ENCODE assay signal across 1 cellular context in the genomic region with DNA sequence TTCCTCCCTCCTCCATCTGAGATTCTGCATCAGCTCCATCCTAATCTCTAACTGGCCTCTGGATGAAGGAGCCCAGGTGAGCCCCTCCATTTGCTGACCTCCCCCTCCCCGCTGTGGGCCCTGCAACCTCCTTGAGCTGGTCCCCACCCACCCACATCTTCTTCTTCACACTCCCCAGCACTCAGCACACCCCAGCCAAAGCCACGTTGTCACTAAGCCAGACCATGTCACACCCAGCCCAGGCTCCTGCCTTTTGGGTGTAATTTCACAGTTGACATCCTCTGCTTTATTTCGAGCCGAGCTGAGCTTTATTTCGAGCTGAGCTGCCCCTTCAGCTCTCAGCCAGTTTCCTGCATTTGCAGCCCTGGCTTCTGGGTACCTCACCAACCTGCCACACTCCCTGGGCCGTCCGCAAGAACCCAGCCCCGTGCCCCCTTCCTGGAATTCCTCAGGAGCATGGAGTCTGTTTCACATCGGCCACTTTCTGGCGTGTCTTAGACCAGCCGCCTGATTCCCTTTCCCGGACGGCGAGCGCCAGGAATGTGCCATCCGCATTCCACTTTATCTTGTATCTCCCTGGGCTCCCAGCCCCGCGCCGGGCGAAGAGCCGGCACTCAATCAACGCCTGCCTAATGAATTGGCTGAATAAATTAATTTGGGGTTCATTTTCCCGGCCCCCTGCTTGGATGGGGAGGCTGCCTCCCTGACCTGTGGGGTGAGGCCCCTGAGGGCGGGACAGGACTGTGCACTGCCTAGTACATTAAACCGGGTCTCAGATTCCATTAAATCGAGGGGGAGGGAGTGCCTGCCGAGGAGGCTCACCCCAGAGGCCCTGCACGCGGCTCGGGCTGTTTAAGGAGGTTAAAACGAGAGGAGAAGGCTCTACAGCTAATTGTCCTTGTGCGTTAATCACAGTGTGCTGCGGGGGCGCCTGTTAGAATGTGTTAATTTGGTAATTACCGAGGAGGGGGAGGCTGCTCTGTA.
TF ChIP-seq lines count a peak whose summit lies in the region.

No MANE protein-coding gene starts in this region.

TF ChIP-seq in SK-N-SH treated with all-trans-retinoic acid at 6 μM for 48 hours, 23 proteins besides CTCF, POLR2A, EP300 and RAD21 (continued from another document):
- TF ChIP-seq, protein P1, sequence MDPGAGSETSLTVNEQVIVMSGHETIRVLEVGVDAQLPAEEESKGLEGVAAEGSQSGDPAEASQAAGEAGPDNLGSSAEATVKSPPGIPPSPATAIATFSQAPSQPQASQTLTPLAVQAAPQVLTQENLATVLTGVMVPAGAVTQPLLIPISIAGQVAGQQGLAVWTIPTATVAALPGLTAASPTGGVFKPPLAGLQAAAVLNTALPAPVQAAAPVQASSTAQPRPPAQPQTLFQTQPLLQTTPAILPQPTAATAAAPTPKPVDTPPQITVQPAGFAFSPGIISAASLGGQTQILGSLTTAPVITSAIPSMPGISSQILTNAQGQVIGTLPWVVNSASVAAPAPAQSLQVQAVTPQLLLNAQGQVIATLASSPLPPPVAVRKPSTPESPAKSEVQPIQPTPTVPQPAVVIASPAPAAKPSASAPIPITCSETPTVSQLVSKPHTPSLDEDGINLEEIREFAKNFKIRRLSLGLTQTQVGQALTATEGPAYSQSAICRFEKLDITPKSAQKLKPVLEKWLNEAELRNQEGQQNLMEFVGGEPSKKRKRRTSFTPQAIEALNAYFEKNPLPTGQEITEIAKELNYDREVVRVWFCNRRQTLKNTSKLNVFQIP (CRISPR knock-in tag; IDR thresholded peaks at IDR 0.05; ENCODE audit: borderline replicate concordance, low read depth), result no peak
- TF ChIP-seq ZNF8 (CRISPR knock-in tag; IDR thresholded peaks at IDR 0.05), result no peak
- TF ChIP-seq PPARA (CRISPR knock-in tag; IDR thresholded peaks at IDR 0.05; ENCODE audit: borderline replicate concordance), result no peak
- no peak for TF ChIP-seq TOX (CRISPR knock-in tag; IDR thresholded peaks at IDR 0.05; ENCODE audit: borderline replicate concordance)
- TF ChIP-seq, protein P2, sequence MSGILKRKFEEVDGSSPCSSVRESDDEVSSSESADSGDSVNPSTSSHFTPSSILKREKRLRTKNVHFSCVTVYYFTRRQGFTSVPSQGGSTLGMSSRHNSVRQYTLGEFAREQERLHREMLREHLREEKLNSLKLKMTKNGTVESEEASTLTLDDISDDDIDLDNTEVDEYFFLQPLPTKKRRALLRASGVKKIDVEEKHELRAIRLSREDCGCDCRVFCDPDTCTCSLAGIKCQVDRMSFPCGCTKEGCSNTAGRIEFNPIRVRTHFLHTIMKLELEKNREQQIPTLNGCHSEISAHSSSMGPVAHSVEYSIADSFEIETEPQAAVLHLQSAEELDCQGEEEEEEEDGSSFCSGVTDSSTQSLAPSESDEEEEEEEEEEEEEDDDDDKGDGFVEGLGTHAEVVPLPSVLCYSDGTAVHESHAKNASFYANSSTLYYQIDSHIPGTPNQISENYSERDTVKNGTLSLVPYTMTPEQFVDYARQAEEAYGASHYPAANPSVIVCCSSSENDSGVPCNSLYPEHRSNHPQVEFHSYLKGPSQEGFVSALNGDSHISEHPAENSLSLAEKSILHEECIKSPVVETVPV (CRISPR knock-in tag; IDR thresholded peaks at IDR 0.05), result no peak
- TF ChIP-seq CSDC2 (CRISPR knock-in tag; IDR thresholded peaks at IDR 0.05), result no peak
- TF ChIP-seq ZFP3 (CRISPR knock-in tag; IDR thresholded peaks at IDR 0.05), result no peak
- TF ChIP-seq, protein P3, sequence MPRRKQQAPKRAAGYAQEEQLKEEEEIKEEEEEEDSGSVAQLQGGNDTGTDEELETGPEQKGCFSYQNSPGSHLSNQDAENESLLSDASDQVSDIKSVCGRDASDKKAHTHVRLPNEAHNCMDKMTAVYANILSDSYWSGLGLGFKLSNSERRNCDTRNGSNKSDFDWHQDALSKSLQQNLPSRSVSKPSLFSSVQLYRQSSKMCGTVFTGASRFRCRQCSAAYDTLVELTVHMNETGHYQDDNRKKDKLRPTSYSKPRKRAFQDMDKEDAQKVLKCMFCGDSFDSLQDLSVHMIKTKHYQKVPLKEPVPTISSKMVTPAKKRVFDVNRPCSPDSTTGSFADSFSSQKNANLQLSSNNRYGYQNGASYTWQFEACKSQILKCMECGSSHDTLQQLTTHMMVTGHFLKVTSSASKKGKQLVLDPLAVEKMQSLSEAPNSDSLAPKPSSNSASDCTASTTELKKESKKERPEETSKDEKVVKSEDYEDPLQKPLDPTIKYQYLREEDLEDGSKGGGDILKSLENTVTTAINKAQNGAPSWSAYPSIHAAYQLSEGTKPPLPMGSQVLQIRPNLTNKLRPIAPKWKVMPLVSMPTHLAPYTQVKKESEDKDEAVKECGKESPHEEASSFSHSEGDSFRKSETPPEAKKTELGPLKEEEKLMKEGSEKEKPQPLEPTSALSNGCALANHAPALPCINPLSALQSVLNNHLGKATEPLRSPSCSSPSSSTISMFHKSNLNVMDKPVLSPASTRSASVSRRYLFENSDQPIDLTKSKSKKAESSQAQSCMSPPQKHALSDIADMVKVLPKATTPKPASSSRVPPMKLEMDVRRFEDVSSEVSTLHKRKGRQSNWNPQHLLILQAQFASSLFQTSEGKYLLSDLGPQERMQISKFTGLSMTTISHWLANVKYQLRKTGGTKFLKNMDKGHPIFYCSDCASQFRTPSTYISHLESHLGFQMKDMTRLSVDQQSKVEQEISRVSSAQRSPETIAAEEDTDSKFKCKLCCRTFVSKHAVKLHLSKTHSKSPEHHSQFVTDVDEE (CRISPR knock-in tag; IDR thresholded peaks at IDR 0.05), result no peak
- TF ChIP-seq, protein P4, sequence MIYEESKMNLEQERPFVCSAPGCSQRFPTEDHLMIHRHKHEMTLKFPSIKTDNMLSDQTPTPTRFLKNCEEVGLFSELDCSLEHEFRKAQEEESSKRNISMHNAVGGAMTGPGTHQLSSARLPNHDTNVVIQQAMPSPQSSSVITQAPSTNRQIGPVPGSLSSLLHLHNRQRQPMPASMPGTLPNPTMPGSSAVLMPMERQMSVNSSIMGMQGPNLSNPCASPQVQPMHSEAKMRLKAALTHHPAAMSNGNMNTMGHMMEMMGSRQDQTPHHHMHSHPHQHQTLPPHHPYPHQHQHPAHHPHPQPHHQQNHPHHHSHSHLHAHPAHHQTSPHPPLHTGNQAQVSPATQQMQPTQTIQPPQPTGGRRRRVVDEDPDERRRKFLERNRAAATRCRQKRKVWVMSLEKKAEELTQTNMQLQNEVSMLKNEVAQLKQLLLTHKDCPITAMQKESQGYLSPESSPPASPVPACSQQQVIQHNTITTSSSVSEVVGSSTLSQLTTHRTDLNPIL (CRISPR knock-in tag; IDR thresholded peaks at IDR 0.05; ENCODE audit: low read depth), result no peak
- TF ChIP-seq ZNF70 (CRISPR knock-in tag; IDR thresholded peaks at IDR 0.05), result no peak
